In genomic region chr1:116123837-116124533, GRCh38 we compare ENCODE assay signal across 1 cellular context.
A peak's percentile ranks its signal among the peaks of the same experiment; 100 is the strongest.
TF ChIP-seq lines count a peak whose summit lies in the region.

No MANE protein-coding gene starts in this region.

TF ChIP-seq in HepG2, 621 proteins besides CTCF, POLR2A, EP300 and RAD21 (continued from another document):
- TF ChIP-seq, protein P1, sequence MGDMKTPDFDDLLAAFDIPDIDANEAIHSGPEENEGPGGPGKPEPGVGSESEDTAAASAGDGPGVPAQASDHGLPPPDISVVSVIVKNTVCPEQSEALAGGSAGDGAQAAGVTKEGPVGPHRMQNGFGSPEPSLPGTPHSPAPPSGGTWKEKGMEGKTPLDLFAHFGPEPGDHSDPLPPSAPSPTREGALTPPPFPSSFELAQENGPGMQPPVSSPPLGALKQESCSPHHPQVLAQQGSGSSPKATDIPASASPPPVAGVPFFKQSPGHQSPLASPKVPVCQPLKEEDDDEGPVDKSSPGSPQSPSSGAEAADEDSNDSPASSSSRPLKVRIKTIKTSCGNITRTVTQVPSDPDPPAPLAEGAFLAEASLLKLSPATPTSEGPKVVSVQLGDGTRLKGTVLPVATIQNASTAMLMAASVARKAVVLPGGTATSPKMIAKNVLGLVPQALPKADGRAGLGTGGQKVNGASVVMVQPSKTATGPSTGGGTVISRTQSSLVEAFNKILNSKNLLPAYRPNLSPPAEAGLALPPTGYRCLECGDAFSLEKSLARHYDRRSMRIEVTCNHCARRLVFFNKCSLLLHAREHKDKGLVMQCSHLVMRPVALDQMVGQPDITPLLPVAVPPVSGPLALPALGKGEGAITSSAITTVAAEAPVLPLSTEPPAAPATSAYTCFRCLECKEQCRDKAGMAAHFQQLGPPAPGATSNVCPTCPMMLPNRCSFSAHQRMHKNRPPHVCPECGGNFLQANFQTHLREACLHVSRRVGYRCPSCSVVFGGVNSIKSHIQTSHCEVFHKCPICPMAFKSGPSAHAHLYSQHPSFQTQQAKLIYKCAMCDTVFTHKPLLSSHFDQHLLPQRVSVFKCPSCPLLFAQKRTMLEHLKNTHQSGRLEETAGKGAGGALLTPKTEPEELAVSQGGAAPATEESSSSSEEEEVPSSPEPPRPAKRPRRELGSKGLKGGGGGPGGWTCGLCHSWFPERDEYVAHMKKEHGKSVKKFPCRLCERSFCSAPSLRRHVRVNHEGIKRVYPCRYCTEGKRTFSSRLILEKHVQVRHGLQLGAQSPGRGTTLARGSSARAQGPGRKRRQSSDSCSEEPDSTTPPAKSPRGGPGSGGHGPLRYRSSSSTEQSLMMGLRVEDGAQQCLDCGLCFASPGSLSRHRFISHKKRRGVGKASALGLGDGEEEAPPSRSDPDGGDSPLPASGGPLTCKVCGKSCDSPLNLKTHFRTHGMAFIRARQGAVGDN (CRISPR knock-in tag; IDR thresholded peaks at IDR 0.05), result peak; percentile 51
